ENCODE assay signal across 25 cellular contexts in the genomic region with DNA sequence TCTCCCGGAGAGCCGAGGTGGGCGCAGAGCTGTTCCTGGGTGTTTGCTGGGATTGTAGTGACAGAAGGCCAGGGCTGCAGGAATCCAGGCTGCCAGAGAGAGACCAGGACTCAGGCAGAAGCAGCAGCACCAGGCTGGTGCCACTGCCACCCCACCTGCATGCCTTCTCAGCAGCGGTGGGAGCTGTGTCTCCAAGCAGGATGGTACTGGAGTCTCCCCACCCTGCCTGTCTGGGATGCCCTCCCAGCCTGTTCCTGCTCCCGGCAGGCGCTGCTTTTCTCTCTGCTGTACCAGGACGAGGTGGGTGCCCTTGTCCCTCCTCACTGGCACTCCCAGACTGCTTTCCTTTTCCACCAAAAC. TPM values are rescaled to one million over a fixed set of nuclear protein-coding genes. Genes with fewer than 3 reads are reported as not detected.
DNase-seq lines count a peak whose midpoint lies in the region; ATAC-seq, FAIRE-seq and TF ChIP-seq lines count a peak whose summit lies in the region.
"Had no signal": no experiment of that assay in that cellular context is flagged by ENCODE, and none has a peak within 500 bp of the region (broad histone marks: within the 10 kb centered on the region; RNA-seq: fewer than 3 reads in every experiment).

No MANE protein-coding gene starts in this region.

- CTCF ChIA-PET in Caco-2 (lab: Charles Lee), result no interaction called here

- H3K36me3 Mint-ChIP-seq in Caco-2 (ENCODE audit: insufficient read depth, unreplicated experiment) (peaks cover 63% of the 10 kb centered on the region), nephron progenitor cell (ENCODE audit: low read depth) (peaks cover 12% of the 10 kb centered on the region)
- H3K36me3 Mint-ChIP-seq: stimulated activated memory B cell treated with anti-CD40 and anti-IgM and Interleukin-4, amounts not matched to agents 10 μg/mL and 1 μg/mL and 100 μg/mL, for 72 hours had no signal

- no peaks in the 10 kb centered on the region for H3K9me3 ChIP-seq in Caco-2
- H3K9me3 ChIP-seq in body of pancreas, result no peaks in the 10 kb centered on the region
- H3K9me3 ChIP-seq: breast epithelium, gastrocnemius medialis, lower lobe of right lung, prostate gland, tibial artery had no signal

- H3K4me3 ChIP-seq in Caco-2 (ENCODE audit: low read depth, low read length) (no peak overlapping the region), body of pancreas (no peak overlapping the region)
- H3K4me3 ChIP-seq: breast epithelium, lower lobe of right lung, prostate gland, tibial artery had no signal

- H3K4me1 ChIP-seq in Caco-2, result peaks cover 47% of the 10 kb centered on the region
- H3K4me1 ChIP-seq in body of pancreas, result peaks cover 50% of the 10 kb centered on the region

- H3K36me3 ChIP-seq in Caco-2 (ENCODE audit: control insufficient read depth, insufficient read depth, low read length) (no peaks in the 10 kb centered on the region), body of pancreas (replicated peaks in 1 of 2; ENCODE audit: insufficient read depth in 1 of 2, low read depth in 2 of 2) (no peaks in the 10 kb centered on the region)
- H3K36me3 ChIP-seq: breast epithelium, gastrocnemius medialis, lower lobe of right lung, prostate gland had no signal

- no peak for FAIRE-seq in GM12891 (lab: Jason Lieb, UNC)

- peak overlapping the region; percentile 14 for H3K4me3 Mint-ChIP-seq in Caco-2 (ENCODE audit: unreplicated experiment)
- peak overlapping the region; percentile 68 for H3K4me3 Mint-ChIP-seq in nephron progenitor cell
- H3K4me3 Mint-ChIP-seq: stimulated activated memory B cell treated with anti-CD40 and anti-IgM and Interleukin-4, amounts not matched to agents 10 μg/mL and 1 μg/mL and 100 μg/mL, for 72 hours had no signal

- WGBS in body of pancreas, 2 donors, result 63% methylated on average over 3 to 7 of the region's 7 CpGs

- H3K9me3 Mint-ChIP-seq in Caco-2 (ENCODE audit: unreplicated experiment), result no peaks in the 10 kb centered on the region
- H3K9me3 Mint-ChIP-seq in nephron progenitor cell, result peaks cover 9% of the 10 kb centered on the region
- H3K9me3 Mint-ChIP-seq: naive B cell; stimulated activated memory B cell treated with anti-CD40 and anti-IgM and Interleukin-4, amounts not matched to agents 10 μg/mL and 1 μg/mL and 100 μg/mL, for 72 hours had no signal

- peaks cover 21% of the 10 kb centered on the region for H3K4me1 Mint-ChIP-seq in Caco-2 (ENCODE audit: low read depth, unreplicated experiment)
- peaks cover 40% of the 10 kb centered on the region for H3K4me1 Mint-ChIP-seq in nephron progenitor cell

- intact Hi-C loops in Caco-2 (cut with micrococcal nuclease; ENCODE audit: unreplicated experiment), result no loop called here
- intact Hi-C loops in body of pancreas (cut with DNase I), result no loop called here

- H3K27me3 ChIP-seq in Caco-2 (replicated peaks; ENCODE audit: control insufficient read depth, insufficient read depth, low read length) (no peaks in the 10 kb centered on the region), body of pancreas (peaks cover 0 to 17% of the 10 kb centered on the region in 2 donors)

- H3K27ac ChIP-seq in body of pancreas, result peak overlapping the region; percentile 42 to 69 (median 64)
- H3K27ac ChIP-seq: lower lobe of right lung, prostate gland, tibial artery had no signal

- TF ChIP-seq CTCF in Caco-2 (IDR thresholded peaks at IDR 0.05; ENCODE audit: insufficient read depth in 1 of 2, low read depth in 1 of 2, low read length in 1 of 2, severe bottlenecking in 1 of 2, unreplicated experiment in 1 of 2) (no peak), body of pancreas (IDR thresholded peaks at IDR 0.05) (no peak), nephron progenitor cell (IDR thresholded peaks at IDR 0.05) (no peak)

- H3K27ac Mint-ChIP-seq in Caco-2 (ENCODE audit: unreplicated experiment) (peak overlapping the region; percentile 90), nephron progenitor cell (peak overlapping the region; percentile 69)
- H3K27ac Mint-ChIP-seq: stimulated activated memory B cell treated with anti-CD40 and anti-IgM and Interleukin-4, amounts not matched to agents 10 μg/mL and 1 μg/mL and 100 μg/mL, for 72 hours had no signal

- no TSS peak for BruUV-seq in Caco-2 (replicated peaks; lab: Mats Ljungman, UMichigan)

- no peak for TF ChIP-seq POLR2A in body of pancreas (IDR thresholded peaks at IDR 0.05)
- TF ChIP-seq POLR2A in GM12891 (IDR thresholded peaks at IDR 0.05; ENCODE audit: low read depth, low read length), result no peak

- POLR2A ChIA-PET in Caco-2 (lab: Charles Lee), result no interaction called here

- ATAC-seq in body of pancreas, result no peak
- ATAC-seq: stimulated activated memory B cell treated with anti-CD40 and anti-IgM and Interleukin-4, amounts not matched to agents 10 μg/mL and 1 μg/mL and 100 μg/mL, for 72 hours had no signal

- DNase-seq in DMS 273 (lab: John Stamatoyannopoulos, UW; ENCODE audit: unreplicated experiment) (peak; percentile 62), DMS 273 treated with DMSO at 0.1 percent for 48 hours (lab: John Stamatoyannopoulos, UW) (no peak), Caco-2 (no peak), body of pancreas (no peak), nephron progenitor cell (no peak), SW480 (ENCODE audit: low spot score) (no peak), GM12891 (ENCODE audit: insufficient read length, low spot score) (no peak), NCI-H1105 treated with DMSO at 0.1 percent for 48 hours (lab: John Stamatoyannopoulos, UW) (no peak)
- DNase-seq: 8988T; activated naive CD4-positive, alpha-beta T cell treated with anti-CD3 and anti-CD28 coated beads, Interleukin-2, amount 50 U/mL, for 16 hours; DND-41; gastrocnemius medialis; lower lobe of right lung; naive B cell; NCI-H187; NCI-H510A treated with DMSO at 0.1 percent for 48 hours; SHP77 treated with DMSO at 0.1 percent for 48 hours; stimulated activated CD4-positive, alpha-beta T cell treated with anti-CD3 and anti-CD28 coated beads, Interleukin-12 subunit alpha, Interleukin-12 subunit beta, amount 100 ng/mL, for 4 hours; T-helper 9 cell; tibial artery had no signal

- H3K27me3 Mint-ChIP-seq in Caco-2 (ENCODE audit: insufficient read depth, unreplicated experiment), result no peaks in the 10 kb centered on the region
- H3K27me3 Mint-ChIP-seq in nephron progenitor cell (ENCODE audit: low read depth, poor library complexity), result peaks cover 9% of the 10 kb centered on the region

TF ChIP-seq in GM12891, 5 proteins besides CTCF, POLR2A, EP300 and RAD21:
- TF ChIP-seq PAX5 (IDR thresholded peaks at IDR 0.05; ENCODE audit: insufficient read depth, low read length, severe bottlenecking) (no peak), POLR2AphosphoS5 (IDR thresholded peaks at IDR 0.05; ENCODE audit: low read depth, low read length) (no peak), SPI1 (IDR thresholded peaks at IDR 0.05; ENCODE audit: low read depth, low read length) (no peak), POU2F2 (IDR thresholded peaks at IDR 0.05; ENCODE audit: low read depth, low read length) (no peak), TAF1 (IDR thresholded peaks at IDR 0.05; ENCODE audit: low read depth, low read length) (no peak)

RNA-seq across cellular contexts. Expression of gene HES4, which starts 4.5 kb away (rescaled TPM):
- total RNA-seq in Caco-2 (2022) (45.5 and 53.8 TPM in 2 replicates), body of pancreas (10 to 100 TPM; 44.1 to 97.2 TPM)
- 0.45 TPM for polyA plus RNA-seq in GM12891 (2012; ENCODE audit: low read depth, missing spikeins)

RNA-seq across cellular contexts. Expression of gene ISG15, which starts 8.9 kb away (rescaled TPM):
- total RNA-seq in Caco-2 (2022), result 55.5 and 63.1 TPM in 2 replicates
- total RNA-seq in body of pancreas, result 10 to 100 TPM in 1 of 2 donors, 1 to 10 TPM in 1; 8.3 to 29.0 TPM
- 191 TPM for polyA plus RNA-seq in GM12891 (2012; ENCODE audit: low read depth, missing spikeins)

RNA-seq across cellular contexts. Expression of gene AGRN, which starts 15.5 kb away (rescaled TPM):
- total RNA-seq in Caco-2 (2022), result 176 and 188 TPM in 2 replicates
- 100 to 1,000 TPM in 1 of 2 donors, 10 to 100 TPM in 1; 85.1 to 241 TPM for total RNA-seq in body of pancreas
- polyA plus RNA-seq in GM12891 (2012; ENCODE audit: low read depth, missing spikeins), result 14.4 TPM

RNA-seq across cellular contexts. Expression of gene PERM1, which starts 22.5 kb away (rescaled TPM):
- total RNA-seq in Caco-2 (2022), result 0.18 and 0.65 TPM in 2 replicates
- total RNA-seq in body of pancreas, result not detected
- 0.15 TPM for polyA plus RNA-seq in GM12891 (2012; ENCODE audit: low read depth, missing spikeins)
- total RNA-seq: dermis microvascular lymphatic vessel endothelial cell, lower lobe of right lung, MCF 10A had no signal

RNA-seq across cellular contexts. Expression of gene PLEKHN1, which starts 38.1 kb away (rescaled TPM):
- total RNA-seq in Caco-2 (2022) (3.1 and 4.0 TPM in 2 replicates), body of pancreas (not detected)
- polyA plus RNA-seq in GM12891 (2012; ENCODE audit: low read depth, missing spikeins), result 0.22 TPM
